Comparison of ENCODE assay signal across 13 cellular contexts in genomic region chr15:78243491-78243941, GRCh38. TPM values are rescaled to one million over a fixed set of nuclear protein-coding genes. Genes with fewer than 3 reads are reported as not detected.
DNase-seq lines count a peak whose midpoint lies in the region; ATAC-seq and TF ChIP-seq lines count a peak whose summit lies in the region.
"Had no signal": no experiment of that assay in that cellular context is flagged by ENCODE, and none has a peak within 500 bp of the region (broad histone marks: within the 10 kb centered on the region; RNA-seq: fewer than 3 reads in every experiment).

No MANE protein-coding gene starts in this region.

- POLR2A ChIA-PET in RWPE1 (lab: Yijun Ruan, JAX; ENCODE audit: low non-redundant PET) = no interaction called here

- ATAC-seq in HG02678 (IDR thresholded peaks at IDR 0.05; ENCODE audit: unreplicated experiment) (no peak), GM18870 (IDR thresholded peaks at IDR 0.05; ENCODE audit: unreplicated experiment) (no peak)

- CTCF ChIA-PET in RWPE1 (lab: Yijun Ruan, JAX) = interaction anchor here (0.9 to 2.0 kb wide), 4 partner anchors 48 to 284 kb away, joined by 3 to 6 read pairs (median 5); no protein-coding TSS in a partner anchor

- H3K27ac ChIP-seq in RWPE1 = no peak overlapping the region
- H3K27ac ChIP-seq: esophagus squamous epithelium had no signal

- TF ChIP-seq CTCF in RWPE1 (conservative IDR thresholded peaks at IDR 0.05; ENCODE audit: low read depth) (no peak), fibroblast of villous mesenchyme (IDR thresholded peaks at IDR 0.05; ENCODE audit: insufficient read depth, low read depth, low read length) (no peak)

- DNase-seq in COR-L47 (lab: John Stamatoyannopoulos, UW) (peak; percentile 54), RWPE1 (ENCODE audit: low spot score) (peak; percentile 37), fibroblast of villous mesenchyme (ENCODE audit: low read depth) (peak; percentile 11), mucosa of gallbladder (ENCODE audit: low spot score) (peak; percentile 48), NOMO-1 treated with DMSO at 0.1 percent for 48 hours (lab: John Stamatoyannopoulos, UW; ENCODE audit: unreplicated experiment) (no peak), Kasumi-1 (lab: John Stamatoyannopoulos, UW) (no peak)
- DNase-seq: activated CD4-positive, alpha-beta T cell treated with anti-CD3 and anti-CD28 coated beads, Interleukin-2, amount 10 ng/mL, durations not matched to agents 7 days and 5 days; CD4-positive, alpha-beta memory T cell; esophagus squamous epithelium; NCI-H1436 treated with DMSO at 0.1 percent for 48 hours; trophoblast cell had no signal

- H3K4me3 ChIP-seq in fibroblast of villous mesenchyme (ENCODE audit: low read depth, low read length) = no peak overlapping the region
- H3K4me3 ChIP-seq: esophagus squamous epithelium had no signal

RNA-seq across cellular contexts. Expression of gene ACSBG1, which starts 9.2 kb away (rescaled TPM):
- under 0.01 TPM in 1 of 2 replicates, not detected in the other for total RNA-seq in fibroblast of villous mesenchyme
- 0.83 TPM for total RNA-seq in mucosa of gallbladder
- total RNA-seq: activated CD4-positive, alpha-beta T cell treated with anti-CD3 and anti-CD28 coated beads, Interleukin-2, amount 10 ng/mL, durations not matched to agents 7 days and 5 days; CD4-positive, alpha-beta memory T cell had no signal

RNA-seq across cellular contexts. Expression of gene DNAJA4, which starts 20.8 kb away (rescaled TPM):
- total RNA-seq in fibroblast of villous mesenchyme (2.6 and 4.3 TPM in 2 replicates), mucosa of gallbladder (36.9 TPM)

RNA-seq across cellular contexts. Expression of gene SKIC8, which starts 55.9 kb away (rescaled TPM):
- total RNA-seq in fibroblast of villous mesenchyme (59.6 and 72.1 TPM in 2 replicates), mucosa of gallbladder (38.8 TPM)

Comparison
In these comparisons a context has a peak if more than half of its experiments do, and no peak if none do; other contexts are left out.
1. DNase-seq: peak in COR-L47 (single experiment), RWPE1 (single experiment), fibroblast of villous mesenchyme (single experiment) and mucosa of gallbladder (single experiment); none in NOMO-1 treated with DMSO at 0.1 percent for 48 hours (single experiment) and Kasumi-1 (0 of 2).